In genomic region chr13:67225252-67226159, GRCh38 we compare ENCODE assay signal across 22 cellular contexts. TPM values are rescaled to one million over a fixed set of nuclear protein-coding genes. Genes with fewer than 3 reads are reported as not detected.
DNase-seq lines count a peak whose midpoint lies in the region.
"Had no signal": no experiment of that assay in that cellular context is flagged by ENCODE, and none has a peak within 500 bp of the region (broad histone marks: within the 10 kb centered on the region; RNA-seq: fewer than 3 reads in every experiment).

No MANE protein-coding gene starts in this region.

- no peak overlapping the region for H2BK5ac ChIP-seq in mesenchymal stem cell (ENCODE audit: low read depth, low read length, poor library complexity, severe bottlenecking)

- peak overlapping the region; percentile 59 for H3K27ac ChIP-seq in caudate nucleus (ENCODE audit: low read depth, low read length)
- H3K27ac ChIP-seq in mesenchymal stem cell (ENCODE audit: low read length, poor library complexity, severe bottlenecking): no peak overlapping the region
- H3K27ac ChIP-seq in substantia nigra (ENCODE audit: low read depth, low read length, poor library complexity, severe bottlenecking): peak overlapping the region; percentile 62
- H3K27ac ChIP-seq: epithelial cell of prostate, psoas muscle, RWPE1, transverse colon had no signal

- H2BK120ac ChIP-seq in mesenchymal stem cell (ENCODE audit: low read depth, low read length): no peak overlapping the region

- no peak overlapping the region for H3K18ac ChIP-seq in mesenchymal stem cell (ENCODE audit: low read depth in 1 of 2, low read length in 2 of 2)

- peak overlapping the region; percentile 13 for H2AK5ac ChIP-seq in mesenchymal stem cell (ENCODE audit: low read length, severe bottlenecking)

- no peak overlapping the region for H3K14ac ChIP-seq in mesenchymal stem cell (ENCODE audit: low read length in 2 of 2)

- no peak overlapping the region for H2AFZ ChIP-seq in mesenchymal stem cell (ENCODE audit: low read depth, low read length)

- DNase-seq in NCI-H2227 (lab: John Stamatoyannopoulos, UW; ENCODE audit: unreplicated experiment) (peak; percentile 5), NCI-H2227 treated with DMSO at 0.1 percent for 48 hours (lab: John Stamatoyannopoulos, UW) (no peak), caudate nucleus (lab: John Stamatoyannopoulos, UW) (peak in 2 of 61 donors; percentile 17 to 34), mesenchymal stem cell (no peak), substantia nigra (lab: John Stamatoyannopoulos, UW) (peak in 2 of 49 donors; percentile 20 to 50), NK-92 (lab: John Stamatoyannopoulos, UW; ENCODE audit: unreplicated experiment) (no peak), SW 1271 (lab: John Stamatoyannopoulos, UW) (no peak), dermis blood vessel endothelial cell (no peak)
- DNase-seq: activated CD4-positive, alpha-beta T cell treated with anti-CD3 and anti-CD28 coated beads, Interleukin-2, amount 50 U/mL, for 1 hour; activated naive CD4-positive, alpha-beta T cell treated with anti-CD3 and anti-CD28 coated beads, Interleukin-2, amount 50 U/mL, for 16 hours; CD4-positive, CD25-positive, alpha-beta regulatory T cell; DMS153; naive thymus-derived CD4-positive, alpha-beta T cell; NCI-H1417 treated with DMSO at 0.1 percent for 48 hours; NCI-H226; NK-92 treated with Interleukin-12 subunit alpha and Interleukin-12 subunit beta, amount 100 ng/mL, for 24 hours; stimulated activated CD4-positive, alpha-beta T cell treated with anti-CD3 and anti-CD28 coated beads, Interleukin-12 subunit alpha, Interleukin-12 subunit beta, amount 100 ng/mL, for 4 hours; transverse colon had no signal

- no peak overlapping the region for H3K4me2 ChIP-seq in mesenchymal stem cell (ENCODE audit: low read length, poor library complexity, severe bottlenecking)

- H4K91ac ChIP-seq in mesenchymal stem cell (ENCODE audit: low read length): no peak overlapping the region

- H4K8ac ChIP-seq in mesenchymal stem cell (ENCODE audit: low read length): no peak overlapping the region

- no peak overlapping the region for H3K4me3 ChIP-seq in mesenchymal stem cell (ENCODE audit: insufficient read depth in 1 of 2, low read depth in 1 of 2, low read length in 2 of 2)
- H3K4me3 ChIP-seq: lung, psoas muscle, transverse colon had no signal

- no peak overlapping the region for H3K23ac ChIP-seq in mesenchymal stem cell (ENCODE audit: low read length in 2 of 2)

- WGBS in mesenchymal stem cell: 95% methylated on average over 20 of the region's 20 CpGs

- H3K4ac ChIP-seq in mesenchymal stem cell (ENCODE audit: low read depth in 1 of 2, low read length in 2 of 2): no peak overlapping the region

- no peak overlapping the region for H2BK15ac ChIP-seq in mesenchymal stem cell (ENCODE audit: low read depth, poor library complexity, severe bottlenecking)

- peaks cover 13% of the 10 kb centered on the region for H3K79me1 ChIP-seq in mesenchymal stem cell (replicated peaks; ENCODE audit: low read length, poor library complexity, severe bottlenecking)

- H3K9ac ChIP-seq in mesenchymal stem cell (ENCODE audit: low read length): no peak overlapping the region

- H2BK12ac ChIP-seq in mesenchymal stem cell (ENCODE audit: low read length in 2 of 2): peak overlapping the region in 1 of 2 experiments; percentile 42

- peaks cover 2% of the 10 kb centered on the region for H3K4me1 ChIP-seq in mesenchymal stem cell (ENCODE audit: control insufficient read depth, insufficient read depth, low read depth, low read length)

- H3K9me3 ChIP-seq in mesenchymal stem cell (ENCODE audit: control insufficient read depth, low read length): no peaks in the 10 kb centered on the region
- H3K9me3 ChIP-seq: psoas muscle, transverse colon had no signal

- H3K27me3 ChIP-seq in mesenchymal stem cell (ENCODE audit: control insufficient read depth in 1 of 2, insufficient read depth in 1 of 2, low read length in 2 of 2): no peaks in the 10 kb centered on the region

- H3K36me3 ChIP-seq in mesenchymal stem cell (ENCODE audit: control insufficient read depth in 1 of 2, insufficient read depth in 2 of 2, low read depth in 1 of 2, low read length in 2 of 2): no peaks in the 10 kb centered on the region
- H3K36me3 ChIP-seq: transverse colon had no signal

RNA-seq across cellular contexts. Expression of gene PCDH9, which starts 4.6 kb away (rescaled TPM):
- polyA plus RNA-seq in mesenchymal stem cell (2013, experiment 1 of 2): 3.8 TPM
- 4.1 TPM for polyA plus RNA-seq in mesenchymal stem cell (2013, experiment 2 of 2)
- 0.68 and 1.7 TPM in 2 replicates for total RNA-seq in dermis blood vessel endothelial cell
